Comparison of ENCODE assay signal across 23 cellular contexts in genomic region chr2:134592380-134592779, GRCh38.
DNase-seq lines count a peak whose midpoint lies in the region; ATAC-seq and TF ChIP-seq lines count a peak whose summit lies in the region.
"Had no signal": no experiment of that assay in that cellular context is flagged by ENCODE, and none has a peak within 500 bp of the region (broad histone marks: within the 10 kb centered on the region; RNA-seq: fewer than 3 reads in every experiment).

No MANE protein-coding gene starts in this region.

- DNase-seq in HAP-1 (ENCODE audit: low spot score in 2 of 2), result peak; percentile 24 to 81
- DNase-seq in NT2/D1 (ENCODE audit: low read depth, low spot score), result peak; percentile 33
- DNase-seq in hepatocyte (ENCODE audit: low spot score), result no peak
- DNase-seq: 8988T; ACHN; BE2C; C1 segment of cervical spinal cord; CD4-positive, alpha-beta memory T cell; CD4-positive, CD25-positive, alpha-beta regulatory T cell; CD8-positive, alpha-beta memory T cell; COR-L47; DMS 273 treated with DMSO at 0.1 percent for 48 hours; DMS153; DMS53; DMS79; DND-41; EL; GDM1 had no signal

- H3K36me3 ChIP-seq in HAP-1 (replicated peaks), result no peaks in the 10 kb centered on the region
- H3K36me3 ChIP-seq in NT2/D1 (ENCODE audit: insufficient read depth, insufficient read length, low read length), result no peaks in the 10 kb centered on the region
- H3K36me3 ChIP-seq in iPS-18a (ENCODE audit: control insufficient read depth, low read depth, low read length), result no peaks in the 10 kb centered on the region
- H3K36me3 ChIP-seq in hepatocyte (replicated peaks; ENCODE audit: insufficient read depth, low read depth), result no peaks in the 10 kb centered on the region
- H3K36me3 ChIP-seq: BE2C, BLaER1 had no signal

- no peak for TF ChIP-seq CTCF in hepatocyte (IDR thresholded peaks at IDR 0.05; ENCODE audit: poor library complexity)

- in situ Hi-C loops in HAP-1 (cut with MboI; ENCODE audit: low sequenced_read_pairs), result no loop called here

- H3K9ac ChIP-seq in NT2/D1 (ENCODE audit: insufficient read length, low read depth) (no peak overlapping the region), iPS-18a (ENCODE audit: low read length) (no peak overlapping the region)
- H3K9ac ChIP-seq: BLaER1 had no signal

- WGBS in hepatocyte (ENCODE audit: low lambda C conversion rate, missing lambda C conversion rate), result 71% methylated on average over 1 of the region's 1 CpG

- H3K27ac ChIP-seq in iPS-18a (ENCODE audit: low read length) (no peak overlapping the region), hepatocyte (no peak overlapping the region)
- H3K27ac ChIP-seq: BLaER1 had no signal

- H3K9me3 ChIP-seq in HAP-1 (peaks cover 11% of the 10 kb centered on the region), NT2/D1 (ENCODE audit: insufficient read depth, low read length) (peaks cover 36% of the 10 kb centered on the region), iPS-18a (ENCODE audit: control insufficient read depth, low read depth, low read length) (peaks cover 11% of the 10 kb centered on the region), hepatocyte (ENCODE audit: low read depth) (no peaks in the 10 kb centered on the region)
- H3K9me3 ChIP-seq: BE2C had no signal

- H3K9me2 ChIP-seq in hepatocyte (replicated peaks; ENCODE audit: insufficient read depth), result no peaks in the 10 kb centered on the region

- H3K4me2 ChIP-seq in hepatocyte, result no peak overlapping the region
- H3K4me2 ChIP-seq: BLaER1 had no signal

- H3K4me1 ChIP-seq in HAP-1 (peaks cover 23% of the 10 kb centered on the region), NT2/D1 (ENCODE audit: insufficient read depth, insufficient read length) (peaks cover 6% of the 10 kb centered on the region), iPS-18a (ENCODE audit: control insufficient read depth, low read depth, low read length) (peaks cover 14% of the 10 kb centered on the region), hepatocyte (ENCODE audit: insufficient read depth) (peaks cover 5% of the 10 kb centered on the region)
- H3K4me1 ChIP-seq: BE2C had no signal

- ATAC-seq in GM18502 (IDR thresholded peaks at IDR 0.05; ENCODE audit: poor library complexity, unreplicated experiment) (no peak), HG03159 (IDR thresholded peaks at IDR 0.05; ENCODE audit: unreplicated experiment) (no peak)
- ATAC-seq: GM12878 had no signal

- no peak overlapping the region for H2AFZ ChIP-seq in hepatocyte

- H4K20me1 ChIP-seq in hepatocyte (ENCODE audit: insufficient read depth, poor library complexity, severe bottlenecking), result no peaks in the 10 kb centered on the region
- H4K20me1 ChIP-seq: BLaER1 had no signal

- no peaks in the 10 kb centered on the region for H3K79me2 ChIP-seq in hepatocyte

- H3K4me3 ChIP-seq in HAP-1 (no peak overlapping the region), NT2/D1 (ENCODE audit: insufficient read length, low read depth) (no peak overlapping the region), iPS-18a (ENCODE audit: low read length) (peak overlapping the region; percentile 33), hepatocyte (no peak overlapping the region)
- H3K4me3 ChIP-seq: BLaER1, GM12878 had no signal

- H3K27me3 ChIP-seq in HAP-1 (ENCODE audit: low read depth), result no peaks in the 10 kb centered on the region
- H3K27me3 ChIP-seq in NT2/D1 (ENCODE audit: insufficient read depth, insufficient read length), result no peaks in the 10 kb centered on the region
- no peaks in the 10 kb centered on the region for H3K27me3 ChIP-seq in iPS-18a (ENCODE audit: control insufficient read depth, insufficient read depth, low read length)
- H3K27me3 ChIP-seq in hepatocyte, result no peaks in the 10 kb centered on the region
- H3K27me3 ChIP-seq: BE2C, BLaER1 had no signal
